In the genomic region with DNA sequence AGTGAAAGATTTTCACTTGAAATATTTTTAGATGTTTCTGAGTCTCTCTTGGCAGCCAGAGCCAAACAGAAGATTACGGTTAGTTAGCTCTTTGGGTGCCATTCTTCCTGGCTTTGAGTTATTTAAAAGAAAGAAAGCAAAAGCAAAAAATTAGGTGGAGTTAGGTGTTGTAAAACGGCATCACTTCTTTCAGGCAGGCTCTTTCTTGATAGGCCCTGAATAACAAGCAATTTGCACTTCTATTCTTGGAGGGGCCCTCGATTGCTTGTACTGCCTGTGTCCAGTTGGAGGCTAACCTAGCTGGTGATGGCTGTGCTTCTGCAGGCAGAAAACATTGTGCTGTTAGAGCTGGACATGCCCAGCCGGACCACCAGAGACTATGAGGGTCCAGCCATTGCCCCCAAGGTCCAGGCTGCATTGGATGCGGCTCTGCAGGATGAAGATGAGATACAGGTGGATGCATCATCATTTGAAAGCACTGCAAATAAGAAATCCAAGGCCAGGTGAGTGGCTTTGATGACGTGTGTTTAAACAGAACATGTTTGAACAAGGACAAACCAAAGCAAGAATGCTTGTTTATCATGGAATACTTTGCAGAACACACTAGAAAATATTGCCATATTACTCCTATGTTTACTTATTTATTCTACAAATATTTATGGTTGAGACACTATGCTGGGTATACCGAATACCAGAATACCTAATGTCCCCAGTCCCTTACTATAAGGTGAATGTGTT, we compare ENCODE assay signal across 28 cellular contexts. TPM values are rescaled to one million over a fixed set of nuclear protein-coding genes. Genes with fewer than 3 reads are reported as not detected.
DNase-seq lines count a peak whose midpoint lies in the region; ATAC-seq, FAIRE-seq and TF ChIP-seq lines count a peak whose summit lies in the region.
"Had no signal": no experiment of that assay in that cellular context is flagged by ENCODE, and none has a peak within 500 bp of the region (broad histone marks: within the 10 kb centered on the region; RNA-seq: fewer than 3 reads in every experiment).

No MANE protein-coding gene starts in this region.

- H4K20me1 ChIP-seq in HepG2 (ENCODE audit: insufficient read depth, low read length): no peaks in the 10 kb centered on the region

- H3K27me3 ChIP-seq in HepG2 (ENCODE audit: control insufficient read depth in 1 of 2, insufficient read depth in 2 of 2, low read length in 2 of 2): no peaks in the 10 kb centered on the region
- H3K27me3 ChIP-seq: gastrocnemius medialis, sigmoid colon, testis had no signal

- no peaks in the 10 kb centered on the region for H3K79me2 ChIP-seq in HepG2 (ENCODE audit: insufficient read depth, low read length)

- WGBS in HepG2 (ENCODE audit: low lambda C conversion rate): 50% methylated on average over 7 of the region's 7 CpGs

- TF ChIP-seq CTCF in LNCaP clone FGC (IDR thresholded peaks at IDR 0.05; ENCODE audit: control insufficient read depth, extremely low read depth, insufficient read depth) (no peak), HepG2 (CRISPR knock-in tag; IDR thresholded peaks at IDR 0.05) (no peak)

- TF ChIP-seq EP300 in HepG2 (IDR thresholded peaks at IDR 0.05; ENCODE audit: low read depth in 2 of 2, low read length in 2 of 2) (peak; percentile 62 to 92; a peak in 3 of 4 replicates), HepG2 (CRISPR knock-in tag; IDR thresholded peaks at IDR 0.05; ENCODE audit: borderline replicate concordance) (peak; percentile 86; the same call in 1 of the 2 replicates)

- ATAC-seq in HepG2 (peak; percentile 50), GM21529 (IDR thresholded peaks at IDR 0.05; ENCODE audit: unreplicated experiment) (no peak)
- ATAC-seq: gastrocnemius medialis; left cardiac atrium; stimulated activated naive B cell treated with anti-CD40 and anti-IgM and Interleukin-4, amounts not matched to agents 10 μg/mL and 1 μg/mL and 100 μg/mL, for 72 hours had no signal

- BruUV-seq in HepG2 (replicated peaks; lab: Mats Ljungman, UMichigan): no TSS peak

- TF ChIP-seq POLR2A in HepG2 (IDR thresholded peaks at IDR 0.05; ENCODE audit: insufficient read depth in 1 of 2, low read depth in 2 of 2, low read length in 2 of 2) (no peak), H54 (IDR thresholded peaks at IDR 0.05; ENCODE audit: low read depth, low read length) (no peak)

- CTCF ChIA-PET in HepG2 (lab: Yijun Ruan, JAX; ENCODE audit: low intra/inter-chr PET ratio, low total read pairs): no interaction called here

- peaks cover 71% of the 10 kb centered on the region for H3K4me1 ChIP-seq in HepG2 (ENCODE audit: insufficient read depth, low read length)
- H3K4me1 ChIP-seq: testis had no signal

- no peaks in the 10 kb centered on the region for H3K9me3 ChIP-seq in HepG2 (ENCODE audit: low read length)
- H3K9me3 ChIP-seq: gastrocnemius medialis, sigmoid colon, testis had no signal

- no peak overlapping the region for H2AFZ ChIP-seq in HepG2 (ENCODE audit: low read length)

- POLR2A ChIA-PET in HepG2 (lab: Yijun Ruan, JAX): interaction anchor here (1.2 to 2.5 kb wide), 2 partner anchors 13 to 40 kb away, joined by 3 to 10 read pairs; no protein-coding TSS in a partner anchor

- intact Hi-C loops in HepG2 (cut with micrococcal nuclease; ENCODE audit: unreplicated experiment): loop anchor here (5.0 kb wide), 2 partner anchors 37 to 123 kb away; a partner anchor contains a TSS

- H3K4me2 ChIP-seq in HepG2 (ENCODE audit: low read depth, low read length): no peak overlapping the region

- DNase-seq in NCI-H2196 (lab: John Stamatoyannopoulos, UW; ENCODE audit: unreplicated experiment): peak; percentile 27
- DNase-seq in NCI-H2196 treated with DMSO at 0.1 percent for 48 hours (lab: John Stamatoyannopoulos, UW; ENCODE audit: unreplicated experiment): no peak
- peak; percentile 92 for DNase-seq in LNCaP clone FGC (ENCODE audit: low read depth)
- DNase-seq in SHP77 treated with DMSO at 0.1 percent for 48 hours (lab: John Stamatoyannopoulos, UW): peak; percentile 26
- DNase-seq in HepG2 (ENCODE audit: low spot score): peak; percentile 94
- DNase-seq in H54 (ENCODE audit: insufficient read length, low spot score): no peak
- no peak for DNase-seq in DMS 273 treated with DMSO at 0.1 percent for 48 hours (lab: John Stamatoyannopoulos, UW)
- DNase-seq: 8988T; activated CD4-positive, alpha-beta memory T cell treated with anti-CD3 and anti-CD28 coated beads, Interleukin-2, amount 10 ng/mL, durations not matched to agents 7 days and 5 days; activated CD4-positive, CD25-positive, alpha-beta regulatory T cell treated with anti-CD3 and anti-CD28 coated beads, Interleukin-2, amount 50 U/mL, for 72 hours; activated CD8-positive, alpha-beta memory T cell treated with anti-CD3 and anti-CD28 coated beads, Interleukin-2, amount 50 U/mL, for 48 hours; activated naive CD8-positive, alpha-beta T cell treated with anti-CD3 and anti-CD28 coated beads, Interleukin-2, amount 10 ng/mL, durations not matched to agents 7 days and 5 days; central memory CD4-positive, alpha-beta T cell; gastrocnemius medialis; H9; left cardiac atrium; mesenchymal stem cell; NCI-H1105; NCI-H2081 treated with DMSO at 0.1 percent for 48 hours; NCI-H524; sigmoid colon; stimulated activated CD4-positive, alpha-beta T cell treated with anti-CD3 and anti-CD28 coated beads, Interleukin-4, amount 100 ng/mL, for 24 hours; stimulated activated naive B cell treated with anti-CD40 and anti-IgM and Interleukin-4, amounts not matched to agents 10 μg/mL and 1 μg/mL and 100 μg/mL, for 72 hours; testis had no signal

- peaks cover 12 to 39% of the 10 kb centered on the region in 2 experiments for H3K36me3 ChIP-seq in HepG2 (replicated peaks in 1 of 2; ENCODE audit: control insufficient read depth in 1 of 2, insufficient read depth in 2 of 2, low read length in 2 of 2)

- 0 out of 2 replicates have a peak, but pooled peaks have one; percentile 32 for TF ChIP-seq RAD21 in HepG2 (CRISPR knock-in tag; IDR thresholded peaks at IDR 0.05)

- in situ Hi-C loops in HepG2 (cut with HindIII; ENCODE audit: extremely low pct_ligation_motif_present, low pct_unique_long_range_greater_than_20kb): no loop called here

- H3K9ac ChIP-seq in HepG2 (ENCODE audit: insufficient read depth, low read depth, low read length): no peak overlapping the region

- H3K27ac ChIP-seq in HepG2 (ENCODE audit: extremely low read length, insufficient read depth, low read length): peak overlapping the region; percentile 32
- H3K27ac ChIP-seq: gastrocnemius medialis, sigmoid colon, testis had no signal

- FAIRE-seq in HepG2 (lab: Jason Lieb, UNC) (peak; percentile 63), H54 (lab: Jason Lieb, UNC) (no peak)
- FAIRE-seq: astrocyte, G401.6, RCC 7860 had no signal

- H3K4me3 ChIP-seq in LNCaP clone FGC (ENCODE audit: low read depth, low read length): no peak overlapping the region
- no peak overlapping the region for H3K4me3 ChIP-seq in HepG2 (replicated peaks in 1 of 3; ENCODE audit: insufficient read depth in 1 of 3, low read depth in 2 of 3, low read length in 3 of 3)
- H3K4me3 ChIP-seq: gastrocnemius medialis, sigmoid colon, testis had no signal

RNA-seq across cellular contexts. Expression of a gene that starts 28.1 kb away (rescaled TPM):
- 47.3 and 62.1 TPM in 2 replicates for total RNA-seq in HepG2 (2016; rRNA removed; fragmentation: Illumina TruSeq; extraction: Trizol)
- total RNA-seq in HepG2 (2016; cell fraction: cytosol; rRNA removed; fragmentation: Illumina TruSeq; extraction: Trizol; ENCODE audit: low read depth): 105 and 126 TPM in 2 replicates
- total RNA-seq in HepG2 (2016; cell fraction: insoluble cytoplasmic fraction; rRNA removed; fragmentation: Illumina TruSeq; extraction: Trizol): 44.0 and 55.9 TPM in 2 replicates
- 30.9 and 35.4 TPM in 2 replicates for total RNA-seq in HepG2 (2016; cell fraction: membrane; rRNA removed; fragmentation: Illumina TruSeq; extraction: Trizol)
- 122 and 129 TPM in 2 replicates for total RNA-seq in HepG2 (2016; cell fraction: nucleus; rRNA removed; fragmentation: Illumina TruSeq; extraction: Trizol)
- 74.8 and 87.6 TPM in 2 replicates for polyA plus RNA-seq in HepG2 (2011; rRNA removed)
- 40.1 and 42.6 TPM in 2 replicates for polyA plus RNA-seq in HepG2 (2011; cell fraction: cytosol; rRNA removed)
- 375 and 376 TPM in 2 replicates for polyA plus RNA-seq in HepG2 (2011; cell fraction: nucleus; rRNA removed)
- 81.3 and 96.1 TPM in 2 replicates for polyA plus RNA-seq in HepG2 (2012)
- polyA plus RNA-seq in HepG2 (2016; cell fraction: cytosol; fragmentation: Illumina TruSeq; extraction: Trizol; ENCODE audit: low read depth): 26.1 and 28.4 TPM in 2 replicates
- 37.0 and 39.4 TPM in 2 replicates for polyA plus RNA-seq in HepG2 (2016; cell fraction: insoluble cytoplasmic fraction; fragmentation: Illumina TruSeq; extraction: Trizol; ENCODE audit: low read depth)
- 24.4 and 25.2 TPM in 2 replicates for polyA plus RNA-seq in HepG2 (2016; cell fraction: membrane; fragmentation: Illumina TruSeq; extraction: Trizol; ENCODE audit: low read depth)
- polyA plus RNA-seq in HepG2 (2016; cell fraction: nucleus; fragmentation: Illumina TruSeq; extraction: Trizol; ENCODE audit: insufficient read depth, low read depth): 241 and 272 TPM in 2 replicates
- polyA minus RNA-seq in HepG2 (2011; rRNA and poly(A)+ RNA removed; ENCODE audit: low replicate concordance): 94.1 and 144 TPM in 2 replicates
- polyA minus RNA-seq in HepG2 (2011; cell fraction: cytosol; rRNA and poly(A)+ RNA removed): 66.7 and 75.3 TPM in 2 replicates
- polyA minus RNA-seq in HepG2 (2011; cell fraction: nucleus; rRNA and poly(A)+ RNA removed): 263 and 294 TPM in 2 replicates

RNA-seq across cellular contexts. Expression of a gene that starts 52.5 kb away (rescaled TPM):
- total RNA-seq in HepG2 (2016; rRNA removed; fragmentation: Illumina TruSeq; extraction: Trizol): 28.8 and 36.4 TPM in 2 replicates
- 3.9 and 4.3 TPM in 2 replicates for total RNA-seq in HepG2 (2016; cell fraction: cytosol; rRNA removed; fragmentation: Illumina TruSeq; extraction: Trizol; ENCODE audit: low read depth)
- 28.4 and 33.3 TPM in 2 replicates for total RNA-seq in HepG2 (2016; cell fraction: insoluble cytoplasmic fraction; rRNA removed; fragmentation: Illumina TruSeq; extraction: Trizol)
- total RNA-seq in HepG2 (2016; cell fraction: membrane; rRNA removed; fragmentation: Illumina TruSeq; extraction: Trizol): 16.8 and 18.5 TPM in 2 replicates
- 18.0 and 21.3 TPM in 2 replicates for total RNA-seq in HepG2 (2016; cell fraction: nucleus; rRNA removed; fragmentation: Illumina TruSeq; extraction: Trizol)
- 20.2 and 23.6 TPM in 2 replicates for polyA plus RNA-seq in HepG2 (2011; rRNA removed)
- polyA plus RNA-seq in HepG2 (2011; cell fraction: cytosol; rRNA removed): 18.0 and 24.2 TPM in 2 replicates
- polyA plus RNA-seq in HepG2 (2011; cell fraction: nucleus; rRNA removed): 7.7 and 10.1 TPM in 2 replicates
- 17.4 and 18.3 TPM in 2 replicates for polyA plus RNA-seq in HepG2 (2012)
- polyA plus RNA-seq in HepG2 (2016; cell fraction: cytosol; fragmentation: Illumina TruSeq; extraction: Trizol; ENCODE audit: low read depth): 1.1 and 1.5 TPM in 2 replicates
- 28.7 and 29.5 TPM in 2 replicates for polyA plus RNA-seq in HepG2 (2016; cell fraction: insoluble cytoplasmic fraction; fragmentation: Illumina TruSeq; extraction: Trizol; ENCODE audit: low read depth)
- polyA plus RNA-seq in HepG2 (2016; cell fraction: membrane; fragmentation: Illumina TruSeq; extraction: Trizol; ENCODE audit: low read depth): 7.8 and 8.4 TPM in 2 replicates
- 21.9 and 25.1 TPM in 2 replicates for polyA plus RNA-seq in HepG2 (2016; cell fraction: nucleus; fragmentation: Illumina TruSeq; extraction: Trizol; ENCODE audit: insufficient read depth, low read depth)
- polyA minus RNA-seq in HepG2 (2011; rRNA and poly(A)+ RNA removed; ENCODE audit: low replicate concordance): 27.4 and 31.9 TPM in 2 replicates
- polyA minus RNA-seq in HepG2 (2011; cell fraction: cytosol; rRNA and poly(A)+ RNA removed): 17.6 and 21.7 TPM in 2 replicates
- polyA minus RNA-seq in HepG2 (2011; cell fraction: nucleus; rRNA and poly(A)+ RNA removed): 11.7 and 17.7 TPM in 2 replicates

Comparison
In these comparisons a context has a peak if more than half of its experiments do, and no peak if none do; other contexts are left out.
1. DNase-seq: peak in NCI-H2196 (single experiment), LNCaP clone FGC (single experiment), SHP77 treated with DMSO at 0.1 percent for 48 hours (single experiment) and HepG2 (single experiment); none in NCI-H2196 treated with DMSO at 0.1 percent for 48 hours (single experiment), H54 (single experiment) and DMS 273 treated with DMSO at 0.1 percent for 48 hours (single experiment).